ENCODE assay signal across 8 cellular contexts in genomic region chr16:29807426-29808218, GRCh38. TPM values are rescaled to one million over a fixed set of nuclear protein-coding genes. Genes with fewer than 3 reads are reported as not detected.
DNase-seq lines count a peak whose midpoint lies in the region; ATAC-seq and TF ChIP-seq lines count a peak whose summit lies in the region.

No MANE protein-coding gene starts in this region.

- CTCF ChIA-PET in IMR-90 (lab: Yijun Ruan, JAX) (interaction anchor here (0.5 to 2.4 kb wide), 4 partner anchors 9 to 1317 kb away, joined by 3 to 10 read pairs (median 4); partner anchors contain the start of genes KIF22 and PAGR1), PC-9 (lab: Charles Lee) (interaction anchor here (0.6 to 1.6 kb wide), 5 partner anchors 41 to 214 kb away, joined by 3 to 10 read pairs (median 4); no protein-coding TSS in a partner anchor)

- H2BK5ac ChIP-seq in IMR-90 (ENCODE audit: low read depth, low read length, poor library complexity, severe bottlenecking): peak overlapping the region; percentile 88

- H3K9me3 Mint-ChIP-seq in activated T-cell treated with anti-CD3 and anti-CD28 coated beads, Interleukin-2, amount 50 U/mL, for 4 hours: no peaks in the 10 kb centered on the region

- H3K4me3 ChIP-seq in GM08714 (ENCODE audit: low read length) (peak overlapping the region; percentile 77), IMR-90 (ENCODE audit: insufficient read depth, low read depth, low read length) (peak overlapping the region; percentile 62), PC-9 (peak overlapping the region; percentile 58), mucosa of stomach (ENCODE audit: low read length) (peak overlapping the region; percentile 41)

- H3K9me2 ChIP-seq in PC-9 (ENCODE audit: insufficient read depth): no peaks in the 10 kb centered on the region

- peak overlapping the region; percentile 2 to 82; a peak in 2 of 4 replicates for H4K8ac ChIP-seq in IMR-90 (ENCODE audit: low read depth in 2 of 2, low read length in 2 of 2)

- H4K5ac ChIP-seq in IMR-90 (ENCODE audit: low read depth, low read length): peak overlapping the region; percentile 76

- DNase-seq in IMR-90 (peak; percentile 91), PC-9 (peak; percentile 88 to 97), erythroblast (lab: John Stamatoyannopoulos, UW) (peak; percentile 95)
- DNase-seq in activated T-cell treated with anti-CD3 and anti-CD28 coated beads, Interleukin-2, amount 50 U/mL, for 4 hours: peak; percentile 85
- DNase-seq in stimulated activated CD8-positive, alpha-beta memory T cell treated with anti-CD3 and anti-CD28 coated beads, Interleukin-4, amount 100 ng/mL, for 48 hours: peak; percentile 93

- WGBS in IMR-90 (ENCODE audit: extremely low coverage in 2 of 2, insufficient read length in 1 of 2), 2 experiments: 0% methylated on average over 35 of the region's 69 CpGs; no CpG with 5 or more reads in 1 of the 2 experiments

- H2AK9ac ChIP-seq in IMR-90 (replicated peaks; ENCODE audit: low read depth, low read length, poor library complexity): peak overlapping the region; percentile 95

- H3K27ac ChIP-seq in IMR-90 (ENCODE audit: insufficient read depth, low read length) (peak overlapping the region; percentile 91), PC-9 (peak overlapping the region; percentile 51)

- dilution Hi-C loops in IMR-90 (cut with HindIII; ENCODE audit: low sequenced_read_pairs, unreplicated experiment): no loop called here

- H3K36me3 ChIP-seq in IMR-90 (ENCODE audit: control insufficient read depth, insufficient read depth, low read length): peaks cover 14% of the 10 kb centered on the region
- 0 out of 2 replicates have a peak, but pooled peaks cover 9% of the 10 kb centered on the region for H3K36me3 ChIP-seq in PC-9 (ENCODE audit: low read depth)
- H3K36me3 ChIP-seq in mucosa of stomach (ENCODE audit: control insufficient read depth, insufficient read depth, low read length): peaks cover 5% of the 10 kb centered on the region

- peak; percentile 22 for ATAC-seq in IMR-90 (ENCODE audit: low read depth)
- peak; percentile 20 to 30 for ATAC-seq in activated T-cell treated with anti-CD3 and anti-CD28 coated beads, Interleukin-2, amount 50 U/mL, for 4 hours
- ATAC-seq in HG03457 (IDR thresholded peaks at IDR 0.05; ENCODE audit: unreplicated experiment): no peak

- peak overlapping the region; percentile 86 for H4K91ac ChIP-seq in IMR-90 (ENCODE audit: insufficient read depth, low read depth, low read length)

- H2AFZ ChIP-seq in IMR-90 (replicated peaks; ENCODE audit: low read length, poor library complexity) (peak overlapping the region; percentile 79), PC-9 (peak overlapping the region; percentile 50)

- 0 out of 2 replicates have a peak, but pooled peaks cover 3% of the 10 kb centered on the region for H3K9me1 ChIP-seq in IMR-90 (ENCODE audit: insufficient read depth, low read length)

- peaks cover 17% of the 10 kb centered on the region for H3K79me2 ChIP-seq in PC-9 (ENCODE audit: low read depth)

- peak overlapping the region; percentile 73 for H3K56ac ChIP-seq in IMR-90 (ENCODE audit: extremely low read depth, insufficient read depth, low read length)

- H3K18ac ChIP-seq in IMR-90 (ENCODE audit: low read depth, low read length): peak overlapping the region; percentile 79

- H4K20me1 ChIP-seq in IMR-90 (ENCODE audit: insufficient read depth, low read length) (peaks cover 30% of the 10 kb centered on the region), PC-9 (ENCODE audit: insufficient read depth) (peaks cover 10% of the 10 kb centered on the region; the same call in 1 of the 2 replicates)

- TF ChIP-seq POLR2A in IMR-90 (IDR thresholded peaks at IDR 0.05; ENCODE audit: low read depth, low read length) (no peak), erythroblast (IDR thresholded peaks at IDR 0.05; ENCODE audit: low read length) (peak; percentile 93)

- peak; percentile 66 for TF ChIP-seq CTCF in IMR-90 (conservative IDR thresholded peaks at IDR 0.05; ENCODE audit: low read depth, low read length)
- no peak; the same call in 1 of the 2 replicates for TF ChIP-seq CTCF in PC-9 (conservative IDR thresholded peaks at IDR 0.05)

- peaks cover 65% of the 10 kb centered on the region for H3F3A ChIP-seq in PC-9 (ENCODE audit: insufficient read depth, low read depth)

- H3K27me3 Mint-ChIP-seq in activated T-cell treated with anti-CD3 and anti-CD28 coated beads, Interleukin-2, amount 50 U/mL, for 4 hours (ENCODE audit: low read depth): no peaks in the 10 kb centered on the region

- peak overlapping the region; percentile 90 for H3K14ac ChIP-seq in IMR-90 (replicated peaks; ENCODE audit: low read depth, low read length)

- no peak overlapping the region; the same call in 2 of the 3 replicates for H2BK15ac ChIP-seq in IMR-90 (ENCODE audit: low read depth, low read length)

- TF ChIP-seq RAD21 in IMR-90 (IDR thresholded peaks at IDR 0.05; ENCODE audit: low read length): peak; percentile 82

- H3K4ac ChIP-seq in IMR-90 (ENCODE audit: low read depth, low read length): peak overlapping the region; percentile 91

- peak overlapping the region; percentile 48 for H2BK120ac ChIP-seq in IMR-90 (ENCODE audit: low read depth, low read length)

- BruUV-seq in IMR-90 (replicated peaks; lab: Mats Ljungman, UMichigan) (TSS peak; percentile 60), PC-9 (replicated peaks; lab: Mats Ljungman, UMichigan) (TSS peak; percentile 50)

- no peaks in the 10 kb centered on the region for H3K27me3 ChIP-seq in IMR-90 (ENCODE audit: control insufficient read depth, insufficient read depth, low read length)
- H3K27me3 ChIP-seq in PC-9 (ENCODE audit: insufficient read depth, low read depth): no peaks in the 10 kb centered on the region
- peaks cover 6% of the 10 kb centered on the region for H3K27me3 ChIP-seq in mucosa of stomach (ENCODE audit: control insufficient read depth, insufficient read depth, low read length)

- no peak overlapping the region for H2BK20ac ChIP-seq in IMR-90 (ENCODE audit: low read depth, low read length)

- peaks cover 55% of the 10 kb centered on the region for H3K4me1 Mint-ChIP-seq in activated T-cell treated with anti-CD3 and anti-CD28 coated beads, Interleukin-2, amount 50 U/mL, for 4 hours (ENCODE audit: low read depth)

- peak overlapping the region; percentile 98 for H3K4me3 Mint-ChIP-seq in activated T-cell treated with anti-CD3 and anti-CD28 coated beads, Interleukin-2, amount 50 U/mL, for 4 hours

- peak overlapping the region; percentile 85 for H3K9ac ChIP-seq in IMR-90 (ENCODE audit: low read depth, low read length)
- peak overlapping the region; percentile 66 for H3K9ac ChIP-seq in mucosa of stomach (ENCODE audit: low read length)

- H3K4me1 ChIP-seq in IMR-90 (ENCODE audit: control insufficient read depth, insufficient read depth, low read length): peaks cover 20% of the 10 kb centered on the region
- H3K4me1 ChIP-seq in PC-9 (replicated peaks; ENCODE audit: insufficient read depth): peaks cover 47% of the 10 kb centered on the region
- H3K4me1 ChIP-seq in mucosa of stomach (ENCODE audit: control insufficient read depth, insufficient read depth, low read length): peaks cover 61% of the 10 kb centered on the region

- intact Hi-C loops in IMR-90 (cut with micrococcal nuclease) (loop anchor here (1.0 kb wide), 1 partner anchor 41 kb away; no protein-coding TSS in a partner anchor), PC-9 (cut with micrococcal nuclease; ENCODE audit: unreplicated experiment) (loop anchor here (2.0 kb wide), 1 partner anchor 213 kb away; no protein-coding TSS in a partner anchor)

- peaks cover 6 to 35% of the 10 kb centered on the region in 2 experiments; a peak in 3 of 4 replicates for H3K79me1 ChIP-seq in IMR-90 (ENCODE audit: low read depth in 1 of 2, low read length in 2 of 2)

- H3K23ac ChIP-seq in IMR-90 (ENCODE audit: low read depth, low read length): peak overlapping the region; percentile 96

- peak overlapping the region; percentile 89 for H2AK5ac ChIP-seq in IMR-90 (ENCODE audit: low read depth, low read length)

- in situ Hi-C loops in IMR-90 (cut with MboI; ENCODE audit: low sequenced_read_pairs): no loop called here

- H3K9me3 ChIP-seq in IMR-90 (ENCODE audit: control insufficient read depth, insufficient read depth, low read length) (no peaks in the 10 kb centered on the region), PC-9 (ENCODE audit: insufficient read depth, low read depth) (no peaks in the 10 kb centered on the region), mucosa of stomach (ENCODE audit: control insufficient read depth, low read length) (no peaks in the 10 kb centered on the region)

- POLR2A ChIA-PET in IMR-90 (lab: Charles Lee; ENCODE audit: unreplicated experiment): no interaction called here
- POLR2A ChIA-PET in PC-9 (lab: Charles Lee; ENCODE audit: unreplicated experiment): interaction anchor here (0.5 to 1.0 kb wide), 6 partner anchors 9 to 108 kb away, joined by 3 to 20 read pairs (median 4); partner anchors contain the start of gene PAGR1

- H3K4me2 ChIP-seq in IMR-90 (ENCODE audit: low read depth, low read length): peak overlapping the region; percentile 96
- H3K4me2 ChIP-seq in PC-9: peak overlapping the region; percentile 79

- peaks cover 11% of the 10 kb centered on the region for H3K36me3 Mint-ChIP-seq in activated T-cell treated with anti-CD3 and anti-CD28 coated beads, Interleukin-2, amount 50 U/mL, for 4 hours (ENCODE audit: insufficient read depth)

RNA-seq across cellular contexts. Expression of gene MAZ, which starts 1.3 kb away (rescaled TPM):
- 113 and 127 TPM in 2 replicates for total RNA-seq in IMR-90 (2012; rRNA removed)
- 124 and 138 TPM in 2 replicates for polyA plus RNA-seq in IMR-90 (2012; rRNA removed)
- 55.6 and 129 TPM in 2 replicates for polyA plus RNA-seq in IMR-90 (2012; cell fraction: cytosol; rRNA removed)
- 105 and 180 TPM in 2 replicates for polyA plus RNA-seq in IMR-90 (2012; cell fraction: nucleus; rRNA removed; ENCODE audit: low replicate concordance)
- 463 and 481 TPM in 2 replicates for total RNA-seq in PC-9 (2021)
- total RNA-seq in activated T-cell treated with anti-CD3 and anti-CD28 coated beads, Interleukin-2, amount 50 U/mL, for 4 hours: 100 to 1,000 TPM; 321 to 471 (median 409) TPM

RNA-seq across cellular contexts. Expression of gene PRRT2, which starts 4.4 kb away (rescaled TPM):
- total RNA-seq in IMR-90 (2012; rRNA removed) (0.90 and 1.4 TPM in 2 replicates), PC-9 (2021) (4.9 and 6.3 TPM in 2 replicates)
- polyA plus RNA-seq in IMR-90 (2012; rRNA removed): 10.5 and 10.7 TPM in 2 replicates
- polyA plus RNA-seq in IMR-90 (2012; cell fraction: cytosol; rRNA removed): 2.2 and 2.7 TPM in 2 replicates
- polyA plus RNA-seq in IMR-90 (2012; cell fraction: nucleus; rRNA removed; ENCODE audit: low replicate concordance): 150 and 201 TPM in 2 replicates
- 1 to 10 TPM in 1 of 3 donors, under 1 TPM in 2; 0.34 to 1.6 (median 0.76) TPM for total RNA-seq in activated T-cell treated with anti-CD3 and anti-CD28 coated beads, Interleukin-2, amount 50 U/mL, for 4 hours

RNA-seq across cellular contexts. Expression of gene PAGR1, which starts 8.3 kb away (rescaled TPM):
- total RNA-seq in IMR-90 (2012; rRNA removed) (10.6 and 15.3 TPM in 2 replicates), PC-9 (2021) (27.5 and 44.6 TPM in 2 replicates)
- 22.1 and 26.4 TPM in 2 replicates for polyA plus RNA-seq in IMR-90 (2012; rRNA removed)
- 21.9 and 41.0 TPM in 2 replicates for polyA plus RNA-seq in IMR-90 (2012; cell fraction: cytosol; rRNA removed)
- polyA plus RNA-seq in IMR-90 (2012; cell fraction: nucleus; rRNA removed; ENCODE audit: low replicate concordance): 159 and 162 TPM in 2 replicates
- total RNA-seq in activated T-cell treated with anti-CD3 and anti-CD28 coated beads, Interleukin-2, amount 50 U/mL, for 4 hours: 10 to 100 TPM; 35.2 to 40.9 (median 40.7) TPM

RNA-seq across cellular contexts. Expression of gene MVP, which starts 12.6 kb away (rescaled TPM):
- 221 and 319 TPM in 2 replicates for total RNA-seq in IMR-90 (2012; rRNA removed)
- 204 and 231 TPM in 2 replicates for polyA plus RNA-seq in IMR-90 (2012; rRNA removed)
- 95.3 and 159 TPM in 2 replicates for polyA plus RNA-seq in IMR-90 (2012; cell fraction: cytosol; rRNA removed)
- polyA plus RNA-seq in IMR-90 (2012; cell fraction: nucleus; rRNA removed; ENCODE audit: low replicate concordance): 358 and 633 TPM in 2 replicates
- 197 and 208 TPM in 2 replicates for total RNA-seq in PC-9 (2021)
- 10 to 100 TPM; 80.6 to 86.4 (median 85.8) TPM for total RNA-seq in activated T-cell treated with anti-CD3 and anti-CD28 coated beads, Interleukin-2, amount 50 U/mL, for 4 hours

RNA-seq across cellular contexts. Expression of gene KIF22, which starts 17.1 kb away (rescaled TPM):
- total RNA-seq in IMR-90 (2012; rRNA removed) (40.8 and 43.0 TPM in 2 replicates), PC-9 (2021) (179 and 195 TPM in 2 replicates)
- 65.1 and 66.0 TPM in 2 replicates for polyA plus RNA-seq in IMR-90 (2012; rRNA removed)
- 29.9 and 41.8 TPM in 2 replicates for polyA plus RNA-seq in IMR-90 (2012; cell fraction: cytosol; rRNA removed)
- polyA plus RNA-seq in IMR-90 (2012; cell fraction: nucleus; rRNA removed; ENCODE audit: low replicate concordance): 96.9 and 151 TPM in 2 replicates
- 10 to 100 TPM; 73.5 to 82.2 (median 79.7) TPM for total RNA-seq in activated T-cell treated with anti-CD3 and anti-CD28 coated beads, Interleukin-2, amount 50 U/mL, for 4 hours
